ENCODE assay signal across 12 cellular contexts in the genomic region with DNA sequence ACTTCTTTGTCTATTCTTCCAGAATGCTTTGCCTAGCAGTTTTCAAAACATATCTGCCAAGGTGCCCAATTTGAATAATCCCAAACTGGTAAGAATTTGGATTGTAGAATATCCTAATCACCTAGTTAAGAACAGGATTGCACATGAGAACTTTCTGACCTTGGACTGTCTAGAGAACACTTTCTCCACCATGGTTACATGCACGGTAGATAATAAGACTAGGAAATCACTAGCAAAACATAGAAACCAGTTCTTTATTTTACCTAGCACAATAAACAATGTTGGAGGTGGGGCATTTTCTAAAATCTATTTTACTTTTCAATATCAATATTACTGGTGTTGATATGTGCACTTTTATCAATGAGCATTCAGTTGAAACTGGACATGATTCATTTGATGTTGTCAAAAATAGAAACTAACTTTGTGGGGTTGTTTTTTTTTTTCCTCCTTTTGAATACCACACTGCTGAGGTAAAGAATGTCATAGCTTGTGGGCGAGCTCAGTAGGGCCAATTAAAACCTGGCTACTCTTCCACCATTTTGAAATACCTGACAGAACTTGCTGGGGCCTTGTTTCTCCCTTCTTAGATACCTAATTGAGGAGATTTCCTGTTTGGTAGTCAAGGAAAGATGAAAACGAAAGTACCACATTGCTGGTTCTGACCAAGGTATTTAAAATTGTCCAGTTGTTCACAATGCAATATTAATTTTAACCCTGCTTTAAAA. TPM values are rescaled to one million over a fixed set of nuclear protein-coding genes. Genes with fewer than 3 reads are reported as not detected.
DNase-seq lines count a peak whose midpoint lies in the region; ATAC-seq, FAIRE-seq and TF ChIP-seq lines count a peak whose summit lies in the region.
"Had no signal": no experiment of that assay in that cellular context is flagged by ENCODE, and none has a peak within 500 bp of the region (broad histone marks: within the 10 kb centered on the region; RNA-seq: fewer than 3 reads in every experiment).

No MANE protein-coding gene starts in this region.

- 0 out of 2 replicates have a peak, but pooled peaks cover 4% of the 10 kb centered on the region for H3K36me3 ChIP-seq in BLaER1

- peaks cover 16% of the 10 kb centered on the region for H3K4me1 Mint-ChIP-seq in activated T-helper 17 cell treated with anti-CD3 and anti-CD28 coated beads, Interleukin-2, amount 50 U/mL, for 72 hours
- H3K4me1 Mint-ChIP-seq in endothelial cell (ENCODE audit: unreplicated experiment) = peaks cover 4% of the 10 kb centered on the region

- FAIRE-seq in islet of Langerhans (lab: Jason Lieb, UNC) = peak; percentile 68

- ATAC-seq in activated T-helper 17 cell treated with anti-CD3 and anti-CD28 coated beads, Interleukin-2, amount 50 U/mL, for 72 hours (replicated peaks) = peak; percentile 83
- no peak for ATAC-seq in HG03521 (IDR thresholded peaks at IDR 0.05; ENCODE audit: unreplicated experiment)

- no peaks in the 10 kb centered on the region for H3K27me3 ChIP-seq in BLaER1

- H3K4me1 ChIP-seq in BLaER1 = peaks cover 51% of the 10 kb centered on the region

- H3K9me3 Mint-ChIP-seq in activated T-helper 17 cell treated with anti-CD3 and anti-CD28 coated beads, Interleukin-2, amount 50 U/mL, for 72 hours = no peaks in the 10 kb centered on the region
- no peaks in the 10 kb centered on the region for H3K9me3 Mint-ChIP-seq in endothelial cell (ENCODE audit: unreplicated experiment)

- H3K27ac ChIP-seq in BLaER1 = 0 out of 2 replicates have a peak overlapping the region, but pooled peaks have one; percentile 43

- no peak overlapping the region for H3K9ac ChIP-seq in BLaER1

- TF ChIP-seq CTCF in GM20000 (IDR thresholded peaks at IDR 0.05; ENCODE audit: extremely low read depth, missing control alignments) (no peak), endothelial cell (IDR thresholded peaks at IDR 0.05; ENCODE audit: unreplicated experiment) (no peak)

- H4K20me1 ChIP-seq in BLaER1 = 0 out of 2 replicates have a peak, but pooled peaks cover 3% of the 10 kb centered on the region

- H3K9me3 ChIP-seq in BLaER1 = peaks cover 5% of the 10 kb centered on the region; the same call in 1 of the 2 replicates
- H3K9me3 ChIP-seq: Caco-2 had no signal

- H3K27ac Mint-ChIP-seq in activated T-helper 17 cell treated with anti-CD3 and anti-CD28 coated beads, Interleukin-2, amount 50 U/mL, for 72 hours = peak overlapping the region; percentile 91
- no peak overlapping the region for H3K27ac Mint-ChIP-seq in endothelial cell (ENCODE audit: unreplicated experiment)

- no peaks in the 10 kb centered on the region for H3K27me3 Mint-ChIP-seq in activated T-helper 17 cell treated with anti-CD3 and anti-CD28 coated beads, Interleukin-2, amount 50 U/mL, for 72 hours
- H3K27me3 Mint-ChIP-seq in endothelial cell (ENCODE audit: unreplicated experiment) = no peaks in the 10 kb centered on the region

- no peak overlapping the region for H3K4me3 ChIP-seq in BLaER1
- H3K4me3 ChIP-seq: skin epidermis had no signal

- H3K36me3 Mint-ChIP-seq in activated T-helper 17 cell treated with anti-CD3 and anti-CD28 coated beads, Interleukin-2, amount 50 U/mL, for 72 hours (ENCODE audit: low read depth) = peaks cover 8% of the 10 kb centered on the region
- H3K36me3 Mint-ChIP-seq in endothelial cell (ENCODE audit: low read depth, unreplicated experiment) = no peaks in the 10 kb centered on the region

- peak overlapping the region; percentile 61 for H3K4me2 ChIP-seq in BLaER1

- DNase-seq in GM20000 (ENCODE audit: low spot score) = peak; percentile 10
- no peak for DNase-seq in NCI-H2081 (lab: John Stamatoyannopoulos, UW)
- DNase-seq in endothelial cell (ENCODE audit: low spot score) = no peak
- DNase-seq in AG20443 (ENCODE audit: low spot score) = no peak
- DNase-seq: activated gamma-delta T cell, Caco-2, NCI-H1930 had no signal

- peak overlapping the region; percentile 83 for H3K4me3 Mint-ChIP-seq in activated T-helper 17 cell treated with anti-CD3 and anti-CD28 coated beads, Interleukin-2, amount 50 U/mL, for 72 hours
- H3K4me3 Mint-ChIP-seq in endothelial cell (ENCODE audit: unreplicated experiment) = no peak overlapping the region

RNA-seq across cellular contexts. Expression of a gene that starts 10.4 kb away (rescaled TPM):
- total RNA-seq in activated T-helper 17 cell treated with anti-CD3 and anti-CD28 coated beads, Interleukin-2, amount 50 U/mL, for 72 hours = 10 to 100 TPM; 37.9 to 54.0 TPM
- total RNA-seq in endothelial cell (ENCODE audit: unreplicated experiment) = 25.3 TPM
